Comparison of ENCODE assay signal across 1 cellular context in genomic region chr10:29007748-29008610, GRCh38.
TF ChIP-seq lines count a peak whose summit lies in the region.

No MANE protein-coding gene starts in this region.

TF ChIP-seq in GM23338, 12 proteins besides CTCF, POLR2A, EP300 and RAD21:
- no peak for TF ChIP-seq ZNF462 (CRISPR knock-in tag; IDR thresholded peaks at IDR 0.05)
- no peak for TF ChIP-seq EZH2phosphoT487 (IDR thresholded peaks at IDR 0.05; ENCODE audit: unreplicated experiment)
- TF ChIP-seq ZNF331 (CRISPR knock-in tag; IDR thresholded peaks at IDR 0.05; ENCODE audit: low read depth) = no peak
- no peak for TF ChIP-seq STAT1 (IDR thresholded peaks at IDR 0.05; ENCODE audit: unreplicated experiment)
TF ChIP-seq in GM23338: peak in this region for 0.
